Comparison of ENCODE assay signal across 15 cellular contexts in the genomic region with DNA sequence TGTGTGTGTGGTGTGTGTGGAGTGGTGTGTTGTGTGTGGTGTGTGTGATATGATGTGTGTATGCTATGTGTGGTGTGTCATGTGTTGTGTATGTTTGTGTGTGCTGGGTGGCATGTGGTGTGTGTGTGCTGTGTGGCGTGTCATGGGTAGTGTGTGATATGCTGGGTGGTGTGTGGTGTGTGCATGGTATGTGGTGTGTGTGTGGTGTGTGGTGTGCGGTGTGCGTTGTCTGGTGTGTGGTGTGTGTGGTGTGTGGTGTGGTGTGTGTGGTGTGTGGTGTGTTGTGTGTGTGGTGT. TPM values are rescaled to one million over a fixed set of nuclear protein-coding genes. Genes with fewer than 3 reads are reported as not detected.
DNase-seq lines count a peak whose midpoint lies in the region; ATAC-seq, FAIRE-seq and TF ChIP-seq lines count a peak whose summit lies in the region.
"Had no signal": no experiment of that assay in that cellular context is flagged by ENCODE, and none has a peak within 500 bp of the region (broad histone marks: within the 10 kb centered on the region; RNA-seq: fewer than 3 reads in every experiment).

No MANE protein-coding gene starts in this region.

- H2BK120ac ChIP-seq in IMR-90 (ENCODE audit: low read depth, low read length) = peak overlapping the region; percentile 40; the same call in 1 of the 2 replicates
- no peak overlapping the region for H2BK120ac ChIP-seq in trophoblast cell (ENCODE audit: insufficient read depth, low read length, poor library complexity)

- no peaks in the 10 kb centered on the region for H3K9me3 Mint-ChIP-seq in activated CD4-positive, alpha-beta T cell treated with anti-CD3 and anti-CD28 coated beads, Interleukin-2, amount 10 ng/mL, durations not matched to agents 24 days and 14 days
- H3K9me3 Mint-ChIP-seq: activated B cell treated with CpG ODN at 0.5 μM for 24 hours had no signal

- no peak overlapping the region for H3K23ac ChIP-seq in IMR-90 (ENCODE audit: low read depth, low read length)
- H3K23ac ChIP-seq in trophoblast cell (ENCODE audit: low read length) = peak overlapping the region; percentile 18

- peak overlapping the region; percentile 97 for H2AK5ac ChIP-seq in IMR-90 (ENCODE audit: low read depth, low read length)
- no peak overlapping the region for H2AK5ac ChIP-seq in trophoblast cell (ENCODE audit: low read length)

- intact Hi-C loops in activated CD4-positive, alpha-beta T cell treated with anti-CD3 and anti-CD28 coated beads, Interleukin-2, amount 10 ng/mL, durations not matched to agents 24 days and 14 days (cut with micrococcal nuclease) = no loop called here
- intact Hi-C loops in IMR-90 (cut with micrococcal nuclease) = no loop called here
- intact Hi-C loops in K562 (cut with micrococcal nuclease) = loop anchor here (5.0 kb wide), 2 partner anchors 43 to 98 kb away; no protein-coding TSS in a partner anchor
- intact Hi-C loops in upper lobe of right lung (cut with DNase I) = no loop called here

- no peak overlapping the region for H4K5ac ChIP-seq in IMR-90 (ENCODE audit: low read depth, low read length)

- H3K79me2 ChIP-seq in K562 (ENCODE audit: control insufficient read depth, insufficient read depth, low read length) = no peaks in the 10 kb centered on the region
- H3K79me2 ChIP-seq in trophoblast cell (ENCODE audit: control insufficient read depth, insufficient read depth, low read length, poor library complexity) = no peaks in the 10 kb centered on the region

- no peak overlapping the region for H4K91ac ChIP-seq in IMR-90 (ENCODE audit: insufficient read depth, low read depth, low read length)
- no peak overlapping the region for H4K91ac ChIP-seq in trophoblast cell (ENCODE audit: low read depth, low read length)

- H3K36me3 Mint-ChIP-seq in activated CD4-positive, alpha-beta T cell treated with anti-CD3 and anti-CD28 coated beads, Interleukin-2, amount 10 ng/mL, durations not matched to agents 24 days and 14 days (ENCODE audit: low read depth) = no peaks in the 10 kb centered on the region
- H3K36me3 Mint-ChIP-seq: naive thymus-derived CD4-positive, alpha-beta T cell had no signal

- peak overlapping the region; percentile 59; the same call in 2 of the 3 replicates for H2BK15ac ChIP-seq in IMR-90 (ENCODE audit: low read depth, low read length)

- H2AFZ ChIP-seq in IMR-90 (replicated peaks; ENCODE audit: low read length, poor library complexity) (peak overlapping the region; percentile 33), K562 (ENCODE audit: low read depth, low read length) (peak overlapping the region; percentile 71), trophoblast cell (ENCODE audit: insufficient read depth, low read length, poor library complexity) (no peak overlapping the region)

- H3K79me1 ChIP-seq in IMR-90 (ENCODE audit: low read depth in 1 of 2, low read length in 2 of 2) (peaks cover 0 to 9% of the 10 kb centered on the region in 2 experiments; a peak in 1 of 4 replicates), trophoblast cell (ENCODE audit: low read length) (no peaks in the 10 kb centered on the region)

- no peak for TF ChIP-seq CTCF in IMR-90 (conservative IDR thresholded peaks at IDR 0.05; ENCODE audit: low read depth, low read length)
- TF ChIP-seq CTCF in K562 (IDR thresholded peaks at IDR 0.05 in 2 of 3, conservative IDR thresholded peaks at IDR 0.05 in 1 of 3; ENCODE audit: insufficient read depth in 2 of 3, low read depth in 1 of 3, low read length in 3 of 3) = no peak
- TF ChIP-seq CTCF in upper lobe of right lung (IDR thresholded peaks at IDR 0.05) = no peak

- H2AK9ac ChIP-seq in IMR-90 (replicated peaks; ENCODE audit: low read depth, low read length, poor library complexity) = no peak overlapping the region

- no peak for TF ChIP-seq EP300 in K562 (IDR thresholded peaks at IDR 0.05; ENCODE audit: low read length)

- H3K27ac ChIP-seq in IMR-90 (ENCODE audit: insufficient read depth, low read length) = no peak overlapping the region
- H3K27ac ChIP-seq in K562 (ENCODE audit: extremely low read depth, low read depth, low read length) = no peak overlapping the region; the same call in 2 of the 3 replicates
- H3K27ac ChIP-seq in trophoblast cell (ENCODE audit: low read depth, low read length) = no peak overlapping the region
- H3K27ac ChIP-seq in upper lobe of right lung = no peak overlapping the region
- H3K27ac ChIP-seq: upper lobe of left lung had no signal

- no peak overlapping the region for H3K4me3 Mint-ChIP-seq in activated CD4-positive, alpha-beta T cell treated with anti-CD3 and anti-CD28 coated beads, Interleukin-2, amount 10 ng/mL, durations not matched to agents 24 days and 14 days
- H3K4me3 Mint-ChIP-seq: activated B cell treated with CpG ODN at 0.5 μM for 24 hours had no signal

- H3K4me2 ChIP-seq in IMR-90 (ENCODE audit: low read depth, low read length) = no peak overlapping the region
- H3K4me2 ChIP-seq in K562 (ENCODE audit: insufficient read depth, low read length) = peak overlapping the region; percentile 22
- no peak overlapping the region for H3K4me2 ChIP-seq in trophoblast cell (ENCODE audit: low read length)

- peaks cover 29% of the 10 kb centered on the region for H3K4me1 Mint-ChIP-seq in activated CD4-positive, alpha-beta T cell treated with anti-CD3 and anti-CD28 coated beads, Interleukin-2, amount 10 ng/mL, durations not matched to agents 24 days and 14 days

- no peak for DNase-seq in activated CD4-positive, alpha-beta T cell treated with anti-CD3 and anti-CD28 coated beads, Interleukin-2, amount 10 ng/mL, durations not matched to agents 24 days and 14 days
- no peak for DNase-seq in activated CD4-positive, alpha-beta T cell treated with anti-CD3 and anti-CD28 coated beads, Interleukin-2, amount 50 U/mL, for 4 hours
- no peak for DNase-seq in IMR-90
- DNase-seq in K562 (ENCODE audit: extremely low read depth in 1 of 4, low spot score in 3 of 4) = no peak
- DNase-seq in trophoblast cell = no peak
- no peak for DNase-seq in Ammon's horn (ENCODE audit: low spot score)
- no peak for DNase-seq in upper lobe of right lung
- DNase-seq in effector CD8-positive, alpha-beta T cell (lab: John Stamatoyannopoulos, UW) = no peak
- DNase-seq: activated B cell treated with CpG ODN at 0.5 μM for 24 hours, NCI-H1092, NCI-H345 had no signal

- H4K20me1 ChIP-seq in IMR-90 (ENCODE audit: insufficient read depth, low read length) = no peaks in the 10 kb centered on the region
- H4K20me1 ChIP-seq in K562 (replicated peaks; ENCODE audit: control insufficient read depth, insufficient read depth, low read length) = no peaks in the 10 kb centered on the region

- in situ Hi-C loops in IMR-90 (cut with MboI; ENCODE audit: low sequenced_read_pairs) (no loop called here), K562 (cut with MboI) (no loop called here)

- TF ChIP-seq RAD21 in IMR-90 (IDR thresholded peaks at IDR 0.05; ENCODE audit: low read length) = no peak
- no peak for TF ChIP-seq RAD21 in K562 (CRISPR knock-in tag; conservative IDR thresholded peaks at IDR 0.05 in 1 of 2, IDR thresholded peaks at IDR 0.05 in 1 of 2)

- H3K36me3 ChIP-seq in IMR-90 (ENCODE audit: control insufficient read depth, insufficient read depth, low read length) = no peaks in the 10 kb centered on the region
- H3K36me3 ChIP-seq in K562 (ENCODE audit: control insufficient read depth, insufficient read depth, low read length) = no peaks in the 10 kb centered on the region
- H3K36me3 ChIP-seq in trophoblast cell (ENCODE audit: control insufficient read depth in 1 of 2, insufficient read depth in 2 of 2, low read length in 2 of 2) = no peaks in the 10 kb centered on the region
- no peaks in the 10 kb centered on the region for H3K36me3 ChIP-seq in upper lobe of right lung
- H3K36me3 ChIP-seq: left lung, upper lobe of left lung had no signal

- H3K9ac ChIP-seq in IMR-90 (ENCODE audit: low read depth, low read length) (no peak overlapping the region), K562 (ENCODE audit: insufficient read depth in 1 of 2, low read depth in 2 of 2, low read length in 2 of 2) (no peak overlapping the region; a peak in 2 of 4 replicates), trophoblast cell (ENCODE audit: low read length) (no peak overlapping the region)

- TF ChIP-seq POLR2A in IMR-90 (IDR thresholded peaks at IDR 0.05; ENCODE audit: low read depth, low read length) (no peak), K562 (conservative IDR thresholded peaks at IDR 0.05) (no peak)

- peak overlapping the region in 1 of 2 experiments; percentile 62; a peak in 1 of 4 replicates for H4K8ac ChIP-seq in IMR-90 (ENCODE audit: low read depth in 2 of 2, low read length in 2 of 2)
- no peak overlapping the region for H4K8ac ChIP-seq in trophoblast cell (ENCODE audit: low read depth, low read length)

- POLR2A ChIA-PET in IMR-90 (lab: Charles Lee; ENCODE audit: unreplicated experiment) = no interaction called here
- POLR2A ChIA-PET in K562 (lab: Yijun Ruan, JAX) = no interaction called here

- H3K4me3 ChIP-seq in IMR-90 (ENCODE audit: insufficient read depth, low read depth, low read length) = no peak overlapping the region
- no peak overlapping the region for H3K4me3 ChIP-seq in K562
- H3K4me3 ChIP-seq in trophoblast cell (ENCODE audit: low read depth, low read length) = peak overlapping the region; percentile 60
- no peak overlapping the region for H3K4me3 ChIP-seq in upper lobe of right lung
- H3K4me3 ChIP-seq: left lung, upper lobe of left lung had no signal

- peaks cover 2% of the 10 kb centered on the region; the same call in 1 of the 2 replicates for H3K4me1 ChIP-seq in IMR-90 (ENCODE audit: control insufficient read depth, insufficient read depth, low read length)
- peaks cover 17 to 31% of the 10 kb centered on the region in 2 experiments; a peak in 4 of 5 replicates for H3K4me1 ChIP-seq in K562 (replicated peaks in 1 of 2; ENCODE audit: control insufficient read depth in 2 of 2, insufficient read depth in 2 of 2, low read length in 2 of 2)
- H3K4me1 ChIP-seq in trophoblast cell (ENCODE audit: control insufficient read depth in 1 of 2, insufficient read depth in 2 of 2, low read length in 2 of 2) = no peaks in the 10 kb centered on the region
- peaks cover 15% of the 10 kb centered on the region for H3K4me1 ChIP-seq in upper lobe of right lung

- H3K18ac ChIP-seq in IMR-90 (ENCODE audit: low read depth, low read length) = no peak overlapping the region
- no peak overlapping the region for H3K18ac ChIP-seq in trophoblast cell (ENCODE audit: low read length)

- no peaks in the 10 kb centered on the region; the same call in 1 of the 2 replicates for H3K27me3 ChIP-seq in IMR-90 (ENCODE audit: control insufficient read depth, insufficient read depth, low read length)
- peaks cover 14 to 16% of the 10 kb centered on the region in 2 experiments; a peak in 4 of 5 replicates for H3K27me3 ChIP-seq in K562 (ENCODE audit: control insufficient read depth in 2 of 2, insufficient read depth in 2 of 2, low read length in 2 of 2)
- H3K27me3 ChIP-seq in trophoblast cell (ENCODE audit: insufficient read depth, low read length) = no peaks in the 10 kb centered on the region
- no peaks in the 10 kb centered on the region for H3K27me3 ChIP-seq in upper lobe of right lung
- H3K27me3 ChIP-seq: upper lobe of left lung had no signal

- dilution Hi-C loops in IMR-90 (cut with HindIII; ENCODE audit: low sequenced_read_pairs, unreplicated experiment) = no loop called here

- H3K14ac ChIP-seq in IMR-90 (replicated peaks; ENCODE audit: low read depth, low read length) = peak overlapping the region; percentile 82
- no peak overlapping the region for H3K14ac ChIP-seq in trophoblast cell (ENCODE audit: low read length)

- H3K9me3 ChIP-seq in IMR-90 (ENCODE audit: control insufficient read depth, insufficient read depth, low read length) (no peaks in the 10 kb centered on the region), K562 (replicated peaks; ENCODE audit: control insufficient read depth, insufficient read depth, low read depth, low read length) (no peaks in the 10 kb centered on the region), trophoblast cell (ENCODE audit: insufficient read depth, low read depth, low read length) (peaks cover 10% of the 10 kb centered on the region), upper lobe of right lung (no peaks in the 10 kb centered on the region)
- H3K9me3 ChIP-seq: left lung, upper lobe of left lung had no signal

- H3K27me3 Mint-ChIP-seq in activated CD4-positive, alpha-beta T cell treated with anti-CD3 and anti-CD28 coated beads, Interleukin-2, amount 10 ng/mL, durations not matched to agents 24 days and 14 days = no peaks in the 10 kb centered on the region
- H3K27me3 Mint-ChIP-seq: naive thymus-derived CD4-positive, alpha-beta T cell had no signal

- CTCF ChIA-PET in IMR-90 (lab: Yijun Ruan, JAX) = no interaction called here
- CTCF ChIA-PET in K562 (lab: Yijun Ruan, JAX; ENCODE audit: low intra/inter-chr PET ratio) = no interaction called here

- H3K4ac ChIP-seq in IMR-90 (ENCODE audit: low read depth, low read length) (peak overlapping the region; percentile 69; the same call in 1 of the 2 replicates), trophoblast cell (ENCODE audit: low read depth, low read length) (no peak overlapping the region)

- ATAC-seq in IMR-90 (ENCODE audit: low read depth) = no peak
- no peak for ATAC-seq in K562
- no peak for ATAC-seq in upper lobe of right lung

- no peak overlapping the region for H4K12ac ChIP-seq in trophoblast cell (ENCODE audit: low read depth, low read length)

- H3K9me1 ChIP-seq in IMR-90 (ENCODE audit: insufficient read depth, low read length) (peaks cover 18% of the 10 kb centered on the region), K562 (ENCODE audit: control insufficient read depth, insufficient read depth, low read length) (peaks cover 8% of the 10 kb centered on the region)

- no peak overlapping the region for H2BK12ac ChIP-seq in trophoblast cell (ENCODE audit: low read length)

- no peak for FAIRE-seq in K562 (lab: Jason Lieb, UNC)
- FAIRE-seq: A204.1 had no signal

- 100% methylated on average over 2 of the region's 3 CpGs; no CpG with 5 or more reads in 1 of the 2 experiments for WGBS in IMR-90 (ENCODE audit: extremely low coverage in 2 of 2, insufficient read length in 1 of 2), 2 experiments
- 82% methylated on average over 1 of the region's 3 CpGs for WGBS in K562 (ENCODE audit: insufficient coverage, low coverage, missing lambda C conversion rate)
- WGBS in trophoblast cell (ENCODE audit: extremely low coverage, insufficient coverage, insufficient read length) = no CpG with 5 or more reads among the region's 3 CpGs

- BruUV-seq in IMR-90 (replicated peaks; lab: Mats Ljungman, UMichigan) (no TSS peak), K562 (replicated peaks; lab: Mats Ljungman, UMichigan) (no TSS peak)

- H2BK20ac ChIP-seq in IMR-90 (ENCODE audit: low read depth, low read length) = peak overlapping the region; percentile 42; the same call in 1 of the 2 replicates

- peak overlapping the region; percentile 71 for H3K27ac Mint-ChIP-seq in activated CD4-positive, alpha-beta T cell treated with anti-CD3 and anti-CD28 coated beads, Interleukin-2, amount 10 ng/mL, durations not matched to agents 24 days and 14 days
- H3K27ac Mint-ChIP-seq: activated B cell treated with CpG ODN at 0.5 μM for 24 hours had no signal

- H2BK5ac ChIP-seq in IMR-90 (ENCODE audit: low read depth, low read length, poor library complexity, severe bottlenecking) (peak overlapping the region; percentile 84), trophoblast cell (ENCODE audit: low read depth, low read length, poor library complexity) (no peak overlapping the region)

- H3K56ac ChIP-seq in IMR-90 (ENCODE audit: extremely low read depth, insufficient read depth, low read length) = no peak overlapping the region

RNA-seq across cellular contexts. Expression of a gene that starts 37.5 kb away (rescaled TPM):
- total RNA-seq in activated CD4-positive, alpha-beta T cell treated with anti-CD3 and anti-CD28 coated beads, Interleukin-2, amount 10 ng/mL, durations not matched to agents 24 days and 14 days = 125 and 128 TPM in 2 replicates
- 93.4 and 155 TPM in 2 replicates for total RNA-seq in IMR-90 (2012; rRNA removed)
- polyA plus RNA-seq in IMR-90 (2012; rRNA removed) = 127 and 165 TPM in 2 replicates
- polyA plus RNA-seq in IMR-90 (2012; cell fraction: cytosol; rRNA removed) = 56.9 and 61.4 TPM in 2 replicates
- 52.2 and 98.8 TPM in 2 replicates for polyA plus RNA-seq in IMR-90 (2012; cell fraction: nucleus; rRNA removed; ENCODE audit: low replicate concordance)
- total RNA-seq in K562 (2011; cell fraction: chromatin; rRNA removed; ENCODE audit: low replicate concordance) = 136 and 330 TPM in 2 replicates
- 82.5 and 83.7 TPM in 2 replicates for total RNA-seq in K562 (2011; cell fraction: nucleolus; rRNA removed)
- 139 and 175 TPM in 2 replicates for total RNA-seq in K562 (2011; cell fraction: nucleoplasm; rRNA removed)
- 116 and 147 TPM in 2 replicates for total RNA-seq in K562 (2014; rRNA removed)
- total RNA-seq in K562 (2014; rRNA removed; fragmentation: Illumina TruSeq; extraction: Trizol) = 135 and 158 TPM in 2 replicates
- 132 and 149 TPM in 2 replicates for total RNA-seq in K562 (2015; rRNA removed; fragmentation: Illumina TruSeq; extraction: Trizol)
- total RNA-seq in K562 (2021) = 128 and 131 TPM in 2 replicates
- polyA plus RNA-seq in K562 (2011; rRNA removed) = 63.1 and 84.5 TPM in 2 replicates
- 30.0 and 41.8 TPM in 2 replicates for polyA plus RNA-seq in K562 (2011; cell fraction: cytosol; rRNA removed)
- 45.6 and 48.0 TPM in 2 replicates for polyA plus RNA-seq in K562 (2011; cell fraction: nucleus; rRNA removed)
- polyA plus RNA-seq in K562 (2012) = 109 and 130 TPM in 2 replicates
- 158 and 225 TPM in 2 replicates for polyA plus RNA-seq in K562 (2014; fragmentation: Illumina TruSeq; extraction: Trizol)
- polyA plus RNA-seq in K562 (2014; fragmentation: Nextera tagmentation; extraction: Ambion mirVana) = 100 to 1,000 TPM in 1 of 2 experiments, 10 to 100 TPM in 1; 96.6 to 100 TPM
- 135 and 158 TPM in 2 replicates for polyA plus RNA-seq in K562 (2014; rRNA removed)
- 60.6 and 70.5 TPM in 2 replicates for polyA minus RNA-seq in K562 (2011; rRNA and poly(A)+ RNA removed)
- 59.2 and 63.5 TPM in 2 replicates for polyA minus RNA-seq in K562 (2011; cell fraction: cytosol; rRNA and poly(A)+ RNA removed)
- polyA minus RNA-seq in K562 (2011; cell fraction: nucleus; rRNA and poly(A)+ RNA removed) = 39.3 and 44.5 TPM in 2 replicates
- 169 and 171 TPM in 2 replicates for polyA plus RNA-seq in trophoblast cell (2013)
- 95.8 TPM for total RNA-seq in upper lobe of right lung
